Comparison of ENCODE assay signal across 8 cellular contexts in the genomic region with DNA sequence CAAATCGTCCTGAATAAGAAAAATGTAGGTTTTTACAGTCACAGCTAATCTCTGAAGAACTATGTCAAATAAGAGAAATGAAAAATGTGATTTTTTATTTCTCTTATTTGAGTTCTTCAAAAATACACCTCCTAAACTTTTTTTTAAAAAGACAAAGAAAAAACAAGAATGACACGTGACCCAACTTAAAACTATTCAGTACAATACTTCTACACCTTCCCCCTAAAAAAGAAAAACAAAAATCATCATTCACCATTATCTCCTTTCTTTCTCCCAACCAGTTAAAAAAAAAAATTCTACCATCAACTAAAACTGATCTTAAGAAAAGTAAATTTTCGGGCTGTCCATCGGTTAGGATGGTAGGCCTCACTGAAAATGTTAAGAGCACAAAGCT. TPM values are rescaled to one million over a fixed set of nuclear protein-coding genes. Genes with fewer than 3 reads are reported as not detected.
DNase-seq lines count a peak whose midpoint lies in the region; ATAC-seq and TF ChIP-seq lines count a peak whose summit lies in the region.

No MANE protein-coding gene starts in this region.

- TF ChIP-seq EP300 in neural cell (conservative IDR thresholded peaks at IDR 0.05; ENCODE audit: poor library complexity, severe bottlenecking), result no peak

- H3K9ac ChIP-seq in MM.1S (ENCODE audit: low read length) (peak overlapping the region; percentile 84), neural cell (ENCODE audit: low read length) (peak overlapping the region; percentile 83)

- H3K4me3 ChIP-seq in BJ (ENCODE audit: low read depth, low read length) (peak overlapping the region; percentile 64), MM.1S (ENCODE audit: low read length) (peak overlapping the region; percentile 93), ectodermal cell (ENCODE audit: insufficient read depth, low read depth, low read length) (peak overlapping the region; percentile 69), neural cell (ENCODE audit: low read length) (peak overlapping the region; percentile 79)

- no peaks in the 10 kb centered on the region for H3K36me3 ChIP-seq in BJ (ENCODE audit: control insufficient read depth, insufficient read depth, low read length)
- no peaks in the 10 kb centered on the region; the same call in 1 of the 2 replicates for H3K36me3 ChIP-seq in MM.1S (replicated peaks; ENCODE audit: insufficient read depth, low read length)
- no peaks in the 10 kb centered on the region for H3K36me3 ChIP-seq in ectodermal cell (ENCODE audit: control insufficient read depth, insufficient read depth, low read length)
- H3K36me3 ChIP-seq in neural cell (ENCODE audit: insufficient read depth, low read length), result no peaks in the 10 kb centered on the region

- CTCF ChIA-PET in BJ (lab: Yijun Ruan, JAX), result interaction anchor here (0.6 to 1.7 kb wide), 6 partner anchors 15 to 1730 kb away, joined by 3 to 5 read pairs (median 4); no protein-coding TSS in a partner anchor

- H3F3A ChIP-seq in MM.1S (ENCODE audit: insufficient read depth, low read length), result peaks cover 23% of the 10 kb centered on the region
- peaks cover 11% of the 10 kb centered on the region for H3F3A ChIP-seq in neural cell (ENCODE audit: insufficient read depth, low read length, poor library complexity, severe bottlenecking)

- DNase-seq in BJ (ENCODE audit: low read depth), result no peak
- no peak for DNase-seq in MM.1S
- no peak for DNase-seq in epidermal melanocyte (ENCODE audit: insufficient read length, low spot score)

- WGBS in ectodermal cell, 2 experiments, result 51 to 64% methylated on average over 4 of the region's 4 CpGs

- H3K27ac ChIP-seq in MM.1S (ENCODE audit: low read length) (peak overlapping the region; percentile 86), ectodermal cell (ENCODE audit: insufficient read depth, low read depth, low read length, poor library complexity, severe bottlenecking) (peak overlapping the region; percentile 81), neural cell (ENCODE audit: low read length) (peak overlapping the region; percentile 86)

- H3K4me2 ChIP-seq in MM.1S (ENCODE audit: low read depth, low read length) (peak overlapping the region; percentile 86), neural cell (ENCODE audit: low read length) (peak overlapping the region; percentile 88)

- TF ChIP-seq CTCF in BJ (IDR thresholded peaks at IDR 0.05; ENCODE audit: insufficient read depth, low read depth, low read length) (no peak), MM.1S (IDR thresholded peaks at IDR 0.05; ENCODE audit: low read length) (no peak), neural cell (IDR thresholded peaks at IDR 0.05; ENCODE audit: poor library complexity, severe bottlenecking) (no peak)

- ATAC-seq in GM19397 (IDR thresholded peaks at IDR 0.05; ENCODE audit: unreplicated experiment) (no peak), HG02678 (IDR thresholded peaks at IDR 0.05; ENCODE audit: unreplicated experiment) (no peak), HG03460 (IDR thresholded peaks at IDR 0.05; ENCODE audit: unreplicated experiment) (no peak)

- H3K9me3 ChIP-seq in MM.1S (replicated peaks; ENCODE audit: insufficient read depth, low read length) (no peaks in the 10 kb centered on the region), ectodermal cell (ENCODE audit: control insufficient read depth, low read length) (no peaks in the 10 kb centered on the region), neural cell (ENCODE audit: low read length) (no peaks in the 10 kb centered on the region)

- peaks cover 70% of the 10 kb centered on the region for H3K79me2 ChIP-seq in MM.1S (ENCODE audit: low read length)
- H3K79me2 ChIP-seq in neural cell (replicated peaks; ENCODE audit: insufficient read depth, low read length), result peaks cover 55% of the 10 kb centered on the region

- POLR2A ChIA-PET in BJ (lab: Charles Lee), result interaction anchor here (1.0 kb wide), 1 partner anchor 134 kb away, joined by 3 read pairs; no protein-coding TSS in a partner anchor

- H3K27me3 ChIP-seq in BJ (ENCODE audit: control insufficient read depth, insufficient read depth, low read length) (no peaks in the 10 kb centered on the region), MM.1S (replicated peaks; ENCODE audit: insufficient read depth, low read length) (no peaks in the 10 kb centered on the region), ectodermal cell (ENCODE audit: control insufficient read depth, insufficient read depth, low read length, poor library complexity, severe bottlenecking) (no peaks in the 10 kb centered on the region), neural cell (ENCODE audit: insufficient read depth, low read depth, low read length) (no peaks in the 10 kb centered on the region)

- H4K20me1 ChIP-seq in MM.1S (ENCODE audit: insufficient read depth, low read length) (peaks cover 5% of the 10 kb centered on the region; the same call in 1 of the 2 replicates), neural cell (ENCODE audit: insufficient read depth) (no peaks in the 10 kb centered on the region)

- H2AFZ ChIP-seq in MM.1S (ENCODE audit: low read length), result no peak overlapping the region
- no peak overlapping the region for H2AFZ ChIP-seq in neural cell (ENCODE audit: low read depth, low read length)

- H3K9me2 ChIP-seq in MM.1S (replicated peaks; ENCODE audit: insufficient read depth, low read length), result no peaks in the 10 kb centered on the region
- H3K9me2 ChIP-seq in neural cell (ENCODE audit: insufficient read depth, low read length), result peaks cover 2% of the 10 kb centered on the region

- TF ChIP-seq RAD21 in neural cell (conservative IDR thresholded peaks at IDR 0.05), result no peak

- H3K4me1 ChIP-seq in MM.1S (ENCODE audit: low read length) (peaks cover 21% of the 10 kb centered on the region), ectodermal cell (ENCODE audit: control insufficient read depth, insufficient read depth, low read length) (peaks cover 21% of the 10 kb centered on the region)

TF ChIP-seq in neural cell, 6 proteins besides CTCF, POLR2A, EP300 and RAD21:
- TF ChIP-seq POLR2AphosphoS5 (IDR thresholded peaks at IDR 0.05), result no peak
- TF ChIP-seq, protein P1, sequence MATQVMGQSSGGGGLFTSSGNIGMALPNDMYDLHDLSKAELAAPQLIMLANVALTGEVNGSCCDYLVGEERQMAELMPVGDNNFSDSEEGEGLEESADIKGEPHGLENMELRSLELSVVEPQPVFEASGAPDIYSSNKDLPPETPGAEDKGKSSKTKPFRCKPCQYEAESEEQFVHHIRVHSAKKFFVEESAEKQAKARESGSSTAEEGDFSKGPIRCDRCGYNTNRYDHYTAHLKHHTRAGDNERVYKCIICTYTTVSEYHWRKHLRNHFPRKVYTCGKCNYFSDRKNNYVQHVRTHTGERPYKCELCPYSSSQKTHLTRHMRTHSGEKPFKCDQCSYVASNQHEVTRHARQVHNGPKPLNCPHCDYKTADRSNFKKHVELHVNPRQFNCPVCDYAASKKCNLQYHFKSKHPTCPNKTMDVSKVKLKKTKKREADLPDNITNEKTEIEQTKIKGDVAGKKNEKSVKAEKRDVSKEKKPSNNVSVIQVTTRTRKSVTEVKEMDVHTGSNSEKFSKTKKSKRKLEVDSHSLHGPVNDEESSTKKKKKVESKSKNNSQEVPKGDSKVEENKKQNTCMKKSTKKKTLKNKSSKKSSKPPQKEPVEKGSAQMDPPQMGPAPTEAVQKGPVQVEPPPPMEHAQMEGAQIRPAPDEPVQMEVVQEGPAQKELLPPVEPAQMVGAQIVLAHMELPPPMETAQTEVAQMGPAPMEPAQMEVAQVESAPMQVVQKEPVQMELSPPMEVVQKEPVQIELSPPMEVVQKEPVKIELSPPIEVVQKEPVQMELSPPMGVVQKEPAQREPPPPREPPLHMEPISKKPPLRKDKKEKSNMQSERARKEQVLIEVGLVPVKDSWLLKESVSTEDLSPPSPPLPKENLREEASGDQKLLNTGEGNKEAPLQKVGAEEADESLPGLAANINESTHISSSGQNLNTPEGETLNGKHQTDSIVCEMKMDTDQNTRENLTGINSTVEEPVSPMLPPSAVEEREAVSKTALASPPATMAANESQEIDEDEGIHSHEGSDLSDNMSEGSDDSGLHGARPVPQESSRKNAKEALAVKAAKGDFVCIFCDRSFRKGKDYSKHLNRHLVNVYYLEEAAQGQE (IDR thresholded peaks at IDR 0.05; ENCODE audit: borderline replicate concordance), result no peak
- TF ChIP-seq TAF1 (IDR thresholded peaks at IDR 0.05; ENCODE audit: low read depth), result no peak
- TF ChIP-seq SMC3 (conservative IDR thresholded peaks at IDR 0.05; ENCODE audit: poor library complexity), result no peak
- no peak for TF ChIP-seq MXI1 (conservative IDR thresholded peaks at IDR 0.05; ENCODE audit: poor library complexity, severe bottlenecking)
- no peak for TF ChIP-seq EZH2 (IDR thresholded peaks at IDR 0.05; ENCODE audit: borderline replicate concordance, insufficient read depth, low read length, poor library complexity, severe bottlenecking)

RNA-seq across cellular contexts. Expression of a gene that starts 2.1 kb away (rescaled TPM):
- polyA plus RNA-seq in BJ (2011; rRNA removed) (27.9 and 34.7 TPM in 2 replicates), neural cell (49.7 and 52.4 TPM in 2 replicates)
- 17.6 and 20.9 TPM in 2 replicates for polyA minus RNA-seq in BJ (2011; rRNA and poly(A)+ RNA removed)
- 83.3 TPM for polyA plus RNA-seq in ectodermal cell (2013, experiment 1 of 4)
- 87.8 TPM for polyA plus RNA-seq in ectodermal cell (2013, experiment 2 of 4)
- 69.3 TPM for polyA plus RNA-seq in ectodermal cell (2013, experiment 3 of 4)
- polyA plus RNA-seq in ectodermal cell (2013, experiment 4 of 4), result 81.3 TPM
- 53.6 and 56.4 TPM in 2 replicates for polyA minus RNA-seq in neural cell

RNA-seq across cellular contexts. Expression of a gene that starts 55.9 kb away (rescaled TPM):
- 8.8 and 20.8 TPM in 2 replicates for polyA plus RNA-seq in BJ (2011; rRNA removed)
- polyA minus RNA-seq in BJ (2011; rRNA and poly(A)+ RNA removed), result 1.8 and 2.8 TPM in 2 replicates
- polyA plus RNA-seq in ectodermal cell (2013, experiment 1 of 4), result 47.4 TPM
- 59.1 TPM for polyA plus RNA-seq in ectodermal cell (2013, experiment 2 of 4)
- polyA plus RNA-seq in ectodermal cell (2013, experiment 3 of 4), result 48.4 TPM
- polyA plus RNA-seq in ectodermal cell (2013, experiment 4 of 4), result 50.9 TPM
- polyA plus RNA-seq in neural cell, result 34.9 and 42.5 TPM in 2 replicates
- polyA minus RNA-seq in neural cell, result 32.6 and 35.4 TPM in 2 replicates
